ENCODE assay signal across 27 cellular contexts in genomic region chr7:1915956-1916620, GRCh38.
DNase-seq lines count a peak whose midpoint lies in the region; ATAC-seq and TF ChIP-seq lines count a peak whose summit lies in the region.
"Had no signal": no experiment of that assay in that cellular context is flagged by ENCODE, and none has a peak within 500 bp of the region (broad histone marks: within the 10 kb centered on the region; RNA-seq: fewer than 3 reads in every experiment).

No MANE protein-coding gene starts in this region.

- H3K9me3 Mint-ChIP-seq in GM23338, result no peaks in the 10 kb centered on the region; the same call in 2 of the 3 replicates
- H3K9me3 Mint-ChIP-seq: activated T-cell treated with anti-CD3 and anti-CD28 coated beads, Interleukin-2, amount 50 U/mL, for 24 hours; immature natural killer cell had no signal

- H3K4me3 Mint-ChIP-seq in GM23338, result no peak overlapping the region
- H3K4me3 Mint-ChIP-seq: activated T-cell treated with anti-CD3 and anti-CD28 coated beads, Interleukin-2, amount 50 U/mL, for 24 hours; immature natural killer cell had no signal

- peak overlapping the region; percentile 21; the same call in 1 of the 2 replicates for H3K27ac Mint-ChIP-seq in GM23338
- H3K27ac Mint-ChIP-seq: activated T-cell treated with anti-CD3 and anti-CD28 coated beads, Interleukin-2, amount 50 U/mL, for 24 hours had no signal

- intact Hi-C loops in spleen (cut with DNase I; ENCODE audit: low total_unique reads), result no loop called here

- DNase-seq in GM23338 (ENCODE audit: low spot score) (no peak), NOMO-1 treated with DMSO at 0.1 percent for 48 hours (lab: John Stamatoyannopoulos, UW; ENCODE audit: unreplicated experiment) (peak; percentile 59), spleen (peak; percentile 65), pons (ENCODE audit: low spot score) (no peak), nucleus accumbens (lab: John Stamatoyannopoulos, UW) (no peak), suprapubic skin (ENCODE audit: low spot score in 2 of 2) (no peak)
- DNase-seq: activated CD8-positive, alpha-beta memory T cell treated with anti-CD3 and anti-CD28 coated beads for 24 hours; activated naive CD4-positive, alpha-beta T cell treated with Interleukin-2 at 50 U/mL for 16 hours; activated T-cell treated with anti-CD3 and anti-CD28 coated beads, Interleukin-2, amount 50 U/mL, for 24 hours; amniotic stem cell; DMS53; GDM1; immature natural killer cell; NCI-H1092; NCI-H1930; NCI-H345; NCI-H774; stimulated activated CD4-positive, alpha-beta T cell treated with anti-CD3 and anti-CD28 coated beads, Interleukin-15, amount 100 ng/mL, for 24 hours; stimulated activated CD8-positive, alpha-beta memory T cell treated with anti-CD3 and anti-CD28 coated beads, Interleukin-4, amount 100 ng/mL, for 48 hours had no signal

- no peaks in the 10 kb centered on the region for H3K27me3 ChIP-seq in GM23338 (ENCODE audit: insufficient read depth)
- no peaks in the 10 kb centered on the region for H3K27me3 ChIP-seq in gastroesophageal sphincter
- no peaks in the 10 kb centered on the region for H3K27me3 ChIP-seq in spleen (replicated peaks in 1 of 7)
- H3K27me3 ChIP-seq in suprapubic skin, result no peaks in the 10 kb centered on the region
- H3K27me3 ChIP-seq: cardiac muscle cell, hepatocyte, SJSA1 had no signal

- TF ChIP-seq EP300 in gastroesophageal sphincter (IDR thresholded peaks at IDR 0.05), result no peak
- no peak for TF ChIP-seq EP300 in suprapubic skin (IDR thresholded peaks at IDR 0.05)

- peaks cover 4% of the 10 kb centered on the region for H3K27me3 Mint-ChIP-seq in GM23338 (ENCODE audit: insufficient read depth, low read depth, poor library complexity)

- 78 to 87% methylated on average over 8 to 12 of the region's 29 CpGs for WGBS in gastroesophageal sphincter (ENCODE audit: low coverage in 1 of 2), 2 donors
- WGBS in spleen, 5 donors, result 79 to 88% (median 82%) methylated on average over 29 of the region's 29 CpGs
- WGBS in suprapubic skin, result 93% methylated on average over 27 of the region's 29 CpGs

- H3K36me3 ChIP-seq in GM23338 (ENCODE audit: insufficient read depth) (no peaks in the 10 kb centered on the region), gastroesophageal sphincter (no peaks in the 10 kb centered on the region), spleen (peaks cover 0 to 53% (median 0%) of the 10 kb centered on the region in 6 donors), suprapubic skin (no peaks in the 10 kb centered on the region)
- H3K36me3 ChIP-seq: cardiac muscle cell, HAP-1, SJSA1 had no signal

- TF ChIP-seq POLR2A in gastroesophageal sphincter (IDR thresholded peaks at IDR 0.05), result no peak
- no peak for TF ChIP-seq POLR2A in spleen (IDR thresholded peaks at IDR 0.05)
- TF ChIP-seq POLR2A in suprapubic skin (IDR thresholded peaks at IDR 0.05), result no peak

- H3K4me2 ChIP-seq in GM23338, result no peak overlapping the region
- H3K4me2 ChIP-seq: hepatocyte had no signal

- peaks cover 7% of the 10 kb centered on the region for H3K4me1 Mint-ChIP-seq in GM23338

- H4K20me1 ChIP-seq in GM23338 (replicated peaks; ENCODE audit: insufficient read depth), result no peaks in the 10 kb centered on the region

- no peak overlapping the region for H2AFZ ChIP-seq in GM23338
- H2AFZ ChIP-seq: hepatocyte had no signal

- H3K4me1 ChIP-seq in GM23338 (ENCODE audit: insufficient read depth) (no peaks in the 10 kb centered on the region), gastroesophageal sphincter (peaks cover 0 to 42% (median 10%) of the 10 kb centered on the region in 3 donors), spleen (peaks cover 10 to 96% (median 51%) of the 10 kb centered on the region in 6 donors), suprapubic skin (peaks cover 46% of the 10 kb centered on the region)
- H3K4me1 ChIP-seq: HAP-1 had no signal

- H3K27ac ChIP-seq in GM23338 (ENCODE audit: low read depth) (no peak overlapping the region), gastroesophageal sphincter (no peak overlapping the region), spleen (no peak overlapping the region), suprapubic skin (no peak overlapping the region)
- H3K27ac ChIP-seq: cardiac muscle cell, epithelial cell of prostate, hepatocyte, SJSA1 had no signal

- no peak for TF ChIP-seq CTCF in GM23338 (conservative IDR thresholded peaks at IDR 0.05; ENCODE audit: low read depth in 2 of 2)
- TF ChIP-seq CTCF in gastroesophageal sphincter (IDR thresholded peaks at IDR 0.05), result no peak
- no peak for TF ChIP-seq CTCF in spleen (IDR thresholded peaks at IDR 0.05 in 8 of 11, conservative IDR thresholded peaks at IDR 0.05 in 3 of 11)
- no peak for TF ChIP-seq CTCF in suprapubic skin (IDR thresholded peaks at IDR 0.05)

- no peaks in the 10 kb centered on the region for H3K36me3 Mint-ChIP-seq in GM23338 (ENCODE audit: low read depth)

- H3K79me2 ChIP-seq in GM23338 (replicated peaks; ENCODE audit: insufficient read depth), result no peaks in the 10 kb centered on the region
- H3K79me2 ChIP-seq: hepatocyte had no signal

- H3K4me3 ChIP-seq in GM23338, result no peak overlapping the region
- H3K4me3 ChIP-seq in gastroesophageal sphincter, result no peak overlapping the region
- no peak overlapping the region for H3K4me3 ChIP-seq in spleen
- no peak overlapping the region for H3K4me3 ChIP-seq in suprapubic skin
- H3K4me3 ChIP-seq: cardiac muscle cell, HAP-1, hepatocyte, SJSA1 had no signal

- no peaks in the 10 kb centered on the region for H3K9me2 ChIP-seq in GM23338 (ENCODE audit: insufficient read depth)

- ATAC-seq in GM23338 (no peak), gastroesophageal sphincter (peak; percentile 41)
- ATAC-seq: Panc1, sciatic nerve had no signal

- H3F3A ChIP-seq in GM23338 (replicated peaks; ENCODE audit: low read depth), result no peaks in the 10 kb centered on the region

- no peaks in the 10 kb centered on the region for H3K9me3 ChIP-seq in gastroesophageal sphincter
- H3K9me3 ChIP-seq in spleen, result no peaks in the 10 kb centered on the region
- no peaks in the 10 kb centered on the region for H3K9me3 ChIP-seq in suprapubic skin
- H3K9me3 ChIP-seq: HAP-1, SJSA1 had no signal

TF ChIP-seq in GM23338, 12 proteins besides CTCF, POLR2A, EP300 and RAD21:
- no peak for TF ChIP-seq CREB1 (CRISPR knock-in tag; IDR thresholded peaks at IDR 0.05; ENCODE audit: low read depth)
- no peak for TF ChIP-seq EZH2phosphoT487 (IDR thresholded peaks at IDR 0.05; ENCODE audit: unreplicated experiment)
- TF ChIP-seq POLR2AphosphoS5 (IDR thresholded peaks at IDR 0.05; ENCODE audit: low read depth), result no peak
- no peak for TF ChIP-seq REST (IDR thresholded peaks at IDR 0.05; ENCODE audit: unreplicated experiment)

Comparison
In these comparisons a context has a peak if more than half of its experiments do, and no peak if none do; other contexts are left out.
1. DNase-seq: peak in NOMO-1 treated with DMSO at 0.1 percent for 48 hours (single experiment) and spleen (single experiment); none in GM23338 (single experiment), pons (single experiment), nucleus accumbens (0 of 56) and suprapubic skin (0 of 2).